In the genomic region with DNA sequence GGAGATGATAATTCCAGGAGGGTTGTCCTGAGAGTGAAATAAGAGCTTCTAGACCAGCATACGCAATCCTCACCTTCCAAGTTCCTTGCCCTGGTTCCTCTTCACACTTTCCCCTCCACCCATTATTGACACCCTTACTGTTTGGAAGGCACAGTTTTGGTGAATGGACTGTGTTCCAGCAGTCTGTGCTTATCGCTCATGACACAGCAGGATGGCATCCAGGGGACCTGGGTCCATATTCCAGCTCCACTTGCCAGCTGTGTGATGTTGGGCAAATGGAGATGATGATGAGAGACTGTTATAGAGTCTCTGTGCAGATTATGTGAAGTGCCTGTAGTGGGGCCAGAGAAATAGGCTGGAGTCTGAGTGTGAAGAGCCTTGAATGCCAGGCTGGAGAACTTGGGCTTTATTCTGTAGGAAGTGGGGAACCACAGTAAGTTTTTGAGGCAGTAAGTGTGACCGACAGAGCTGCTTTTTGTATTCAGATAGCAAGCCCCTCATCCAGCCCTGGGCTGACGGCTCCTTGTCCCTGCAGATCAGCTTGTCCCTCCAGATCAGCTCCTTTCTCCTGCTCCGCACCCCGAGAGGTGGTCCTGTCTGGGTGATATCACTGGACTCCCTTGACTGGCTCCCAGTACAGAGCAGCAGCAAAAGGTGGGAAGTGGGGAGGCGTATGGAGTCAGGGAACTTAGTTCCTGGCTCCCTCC, we compare ENCODE assay signal across 1 cellular context.
TF ChIP-seq lines count a peak whose summit lies in the region.

No MANE protein-coding gene starts in this region.

TF ChIP-seq in HepG2, 621 proteins besides CTCF, POLR2A, EP300 and RAD21 (continued from another document):
- TF ChIP-seq, protein P1, sequence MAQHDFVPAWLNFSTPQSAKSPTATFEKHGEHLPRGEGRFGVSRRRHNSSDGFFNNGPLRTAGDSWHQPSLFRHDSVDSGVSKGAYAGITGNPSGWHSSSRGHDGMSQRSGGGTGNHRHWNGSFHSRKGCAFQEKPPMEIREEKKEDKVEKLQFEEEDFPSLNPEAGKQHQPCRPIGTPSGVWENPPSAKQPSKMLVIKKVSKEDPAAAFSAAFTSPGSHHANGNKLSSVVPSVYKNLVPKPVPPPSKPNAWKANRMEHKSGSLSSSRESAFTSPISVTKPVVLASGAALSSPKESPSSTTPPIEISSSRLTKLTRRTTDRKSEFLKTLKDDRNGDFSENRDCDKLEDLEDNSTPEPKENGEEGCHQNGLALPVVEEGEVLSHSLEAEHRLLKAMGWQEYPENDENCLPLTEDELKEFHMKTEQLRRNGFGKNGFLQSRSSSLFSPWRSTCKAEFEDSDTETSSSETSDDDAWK (CRISPR knock-in tag; IDR thresholded peaks at IDR 0.05) = no peak
- no peak for TF ChIP-seq HCFC1 (IDR thresholded peaks at IDR 0.05; ENCODE audit: low read depth, low read length)
- TF ChIP-seq TEAD3 (CRISPR knock-in tag; optimal IDR thresholded peaks at IDR 0.05; ENCODE audit: borderline replicate concordance) = peak; percentile 12
- peak; percentile 31; the same call in 1 of the 2 replicates for TF ChIP-seq SAP130 (CRISPR knock-in tag; IDR thresholded peaks at IDR 0.05; ENCODE audit: low read depth)
- no peak for TF ChIP-seq ZNF660 (CRISPR knock-in tag; IDR thresholded peaks at IDR 0.05; ENCODE audit: borderline replicate concordance, low read depth)
- TF ChIP-seq ZNF335 (CRISPR knock-in tag; IDR thresholded peaks at IDR 0.05) = no peak
- no peak for TF ChIP-seq ZBTB21 (CRISPR knock-in tag; IDR thresholded peaks at IDR 0.05)
- no peak for TF ChIP-seq PHF20 (CRISPR knock-in tag; IDR thresholded peaks at IDR 0.05)
- no peak for TF ChIP-seq MAFK (conservative IDR thresholded peaks at IDR 0.05 in 1 of 2, IDR thresholded peaks at IDR 0.05 in 1 of 2; ENCODE audit: low read length in 2 of 2)
